ENCODE assay signal across 1 cellular context in the genomic region with DNA sequence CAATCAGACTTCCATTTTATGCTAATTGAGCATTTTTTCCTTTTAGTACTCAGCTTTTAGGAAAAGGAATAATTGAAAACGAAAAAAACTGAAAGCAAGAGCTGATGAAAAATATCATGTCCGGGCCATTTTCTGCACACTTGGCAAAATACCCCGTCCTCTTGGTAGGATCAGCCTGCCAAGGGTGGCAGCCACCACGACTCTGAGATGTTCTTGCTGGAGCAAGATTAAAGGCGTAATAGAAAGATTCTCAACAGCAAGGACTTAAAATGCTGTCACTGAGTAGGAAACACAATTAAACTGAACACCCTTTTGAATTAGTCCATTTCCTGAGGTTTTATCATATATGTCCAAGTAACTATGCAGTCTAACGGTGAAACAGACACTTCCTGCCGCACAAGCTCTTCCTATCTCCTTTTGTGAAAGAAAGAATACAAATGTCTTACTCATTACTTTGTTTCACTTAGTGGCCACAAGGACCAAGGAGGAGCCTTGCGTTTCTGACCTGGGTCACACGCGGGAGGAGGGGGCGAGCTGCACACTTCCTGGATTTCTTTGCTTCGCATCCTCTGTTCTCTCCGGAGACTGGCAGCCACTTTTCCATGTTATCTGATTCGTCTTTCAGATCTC.
TF ChIP-seq lines count a peak whose summit lies in the region.

No MANE protein-coding gene starts in this region.

TF ChIP-seq in GM23338, 12 proteins besides CTCF, POLR2A, EP300 and RAD21 (continued from another document):
- TF ChIP-seq, protein P1, sequence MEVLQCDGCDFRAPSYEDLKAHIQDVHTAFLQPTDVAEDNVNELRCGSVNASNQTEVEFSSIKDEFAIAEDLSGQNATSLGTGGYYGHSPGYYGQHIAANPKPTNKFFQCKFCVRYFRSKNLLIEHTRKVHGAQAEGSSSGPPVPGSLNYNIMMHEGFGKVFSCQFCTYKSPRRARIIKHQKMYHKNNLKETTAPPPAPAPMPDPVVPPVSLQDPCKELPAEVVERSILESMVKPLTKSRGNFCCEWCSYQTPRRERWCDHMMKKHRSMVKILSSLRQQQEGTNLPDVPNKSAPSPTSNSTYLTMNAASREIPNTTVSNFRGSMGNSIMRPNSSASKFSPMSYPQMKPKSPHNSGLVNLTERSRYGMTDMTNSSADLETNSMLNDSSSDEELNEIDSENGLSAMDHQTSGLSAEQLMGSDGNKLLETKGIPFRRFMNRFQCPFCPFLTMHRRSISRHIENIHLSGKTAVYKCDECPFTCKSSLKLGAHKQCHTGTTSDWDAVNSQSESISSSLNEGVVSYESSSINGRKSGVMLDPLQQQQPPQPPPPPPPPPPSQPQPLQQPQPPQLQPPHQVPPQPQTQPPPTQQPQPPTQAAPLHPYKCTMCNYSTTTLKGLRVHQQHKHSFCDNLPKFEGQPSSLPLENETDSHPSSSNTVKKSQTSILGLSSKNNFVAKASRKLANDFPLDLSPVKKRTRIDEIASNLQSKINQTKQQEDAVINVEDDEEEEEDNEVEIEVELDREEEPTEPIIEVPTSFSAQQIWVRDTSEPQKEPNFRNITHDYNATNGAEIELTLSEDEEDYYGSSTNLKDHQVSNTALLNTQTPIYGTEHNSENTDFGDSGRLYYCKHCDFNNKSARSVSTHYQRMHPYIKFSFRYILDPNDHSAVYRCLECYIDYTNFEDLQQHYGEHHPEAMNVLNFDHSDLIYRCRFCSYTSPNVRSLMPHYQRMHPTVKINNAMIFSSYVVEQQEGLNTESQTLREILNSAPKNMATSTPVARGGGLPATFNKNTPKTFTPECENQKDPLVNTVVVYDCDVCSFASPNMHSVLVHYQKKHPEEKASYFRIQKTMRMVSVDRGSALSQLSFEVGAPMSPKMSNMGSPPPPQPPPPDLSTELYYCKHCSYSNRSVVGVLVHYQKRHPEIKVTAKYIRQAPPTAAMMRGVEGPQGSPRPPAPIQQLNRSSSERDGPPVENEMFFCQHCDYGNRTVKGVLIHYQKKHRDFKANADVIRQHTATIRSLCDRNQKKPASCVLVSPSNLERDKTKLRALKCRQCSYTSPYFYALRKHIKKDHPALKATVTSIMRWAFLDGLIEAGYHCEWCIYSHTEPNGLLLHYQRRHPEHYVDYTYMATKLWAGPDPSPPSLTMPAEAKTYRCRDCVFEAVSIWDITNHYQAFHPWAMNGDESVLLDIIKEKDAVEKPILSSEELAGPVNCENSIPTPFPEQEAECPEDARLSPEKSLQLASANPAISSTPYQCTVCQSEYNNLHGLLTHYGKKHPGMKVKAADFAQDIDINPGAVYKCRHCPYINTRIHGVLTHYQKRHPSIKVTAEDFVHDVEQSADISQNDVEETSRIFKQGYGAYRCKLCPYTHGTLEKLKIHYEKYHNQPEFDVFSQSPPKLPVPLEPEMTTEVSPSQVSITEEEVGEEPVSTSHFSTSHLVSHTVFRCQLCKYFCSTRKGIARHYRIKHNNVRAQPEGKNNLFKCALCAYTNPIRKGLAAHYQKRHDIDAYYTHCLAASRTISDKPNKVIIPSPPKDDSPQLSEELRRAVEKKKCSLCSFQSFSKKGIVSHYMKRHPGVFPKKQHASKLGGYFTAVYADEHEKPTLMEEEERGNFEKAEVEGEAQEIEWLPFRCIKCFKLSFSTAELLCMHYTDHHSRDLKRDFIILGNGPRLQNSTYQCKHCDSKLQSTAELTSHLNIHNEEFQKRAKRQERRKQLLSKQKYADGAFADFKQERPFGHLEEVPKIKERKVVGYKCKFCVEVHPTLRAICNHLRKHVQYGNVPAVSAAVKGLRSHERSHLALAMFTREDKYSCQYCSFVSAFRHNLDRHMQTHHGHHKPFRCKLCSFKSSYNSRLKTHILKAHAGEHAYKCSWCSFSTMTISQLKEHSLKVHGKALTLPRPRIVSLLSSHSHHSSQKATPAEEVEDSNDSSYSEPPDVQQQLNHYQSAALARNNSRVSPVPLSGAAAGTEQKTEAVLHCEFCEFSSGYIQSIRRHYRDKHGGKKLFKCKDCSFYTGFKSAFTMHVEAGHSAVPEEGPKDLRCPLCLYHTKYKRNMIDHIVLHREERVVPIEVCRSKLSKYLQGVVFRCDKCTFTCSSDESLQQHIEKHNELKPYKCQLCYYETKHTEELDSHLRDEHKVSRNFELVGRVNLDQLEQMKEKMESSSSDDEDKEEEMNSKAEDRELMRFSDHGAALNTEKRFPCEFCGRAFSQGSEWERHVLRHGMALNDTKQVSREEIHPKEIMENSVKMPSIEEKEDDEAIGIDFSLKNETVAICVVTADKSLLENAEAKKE (CRISPR knock-in tag; IDR thresholded peaks at IDR 0.05) = no peak
- no peak for TF ChIP-seq ZNF331 (CRISPR knock-in tag; IDR thresholded peaks at IDR 0.05; ENCODE audit: low read depth)
